In the genomic region with DNA sequence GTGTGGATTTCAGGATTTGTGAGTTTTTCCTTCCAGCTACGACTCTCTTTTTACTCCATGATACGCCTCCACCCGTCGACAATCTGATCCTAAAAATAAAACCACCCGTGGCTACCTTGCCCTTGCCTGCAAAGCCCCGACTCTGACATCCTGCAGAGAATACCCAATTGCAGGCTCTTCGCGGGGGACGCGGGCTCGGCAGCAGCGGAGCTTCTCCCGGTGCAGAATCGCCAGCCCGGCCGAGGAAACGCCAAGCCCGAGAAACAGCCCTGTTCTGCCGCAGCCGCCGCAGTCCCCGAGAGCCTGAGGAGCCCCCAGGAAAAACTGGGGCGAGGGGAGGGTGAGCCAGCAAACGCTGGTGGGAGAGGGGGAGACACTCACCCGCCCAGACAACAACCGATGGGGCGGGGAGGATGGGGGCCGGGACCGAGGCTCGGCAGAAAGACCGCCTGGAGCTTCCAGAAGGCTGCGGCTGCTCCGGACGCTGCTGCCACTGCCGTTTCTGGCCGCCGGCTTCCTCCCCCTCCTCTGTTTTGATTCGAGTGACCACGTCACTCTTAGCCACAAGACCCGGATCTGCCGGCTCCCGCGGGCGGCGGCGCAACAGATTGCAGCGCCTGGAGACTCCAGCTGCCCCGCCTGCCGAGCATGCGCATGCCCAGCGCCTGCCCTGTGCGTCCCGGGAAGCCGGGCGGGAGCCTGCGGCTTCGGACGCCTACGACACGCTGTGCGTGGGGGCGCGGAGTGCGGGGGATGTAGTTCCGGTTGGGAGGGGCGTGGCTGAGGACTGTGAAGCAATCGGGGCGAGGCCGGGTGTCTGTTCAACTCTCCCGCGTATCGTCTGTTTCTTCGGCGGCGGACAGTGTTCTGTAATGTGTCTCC, we compare ENCODE assay signal across 8 cellular contexts.
DNase-seq lines count a peak whose midpoint lies in the region; ATAC-seq and TF ChIP-seq lines count a peak whose summit lies in the region.

Gene SMIM14, minus strand, starts transcription at position 508 of the 882 bp plus-strand sequence. CDS start 33,720 bp downstream, outside the sequence.

- H3K4me3 Mint-ChIP-seq in nephron, result peak within 1 kb of the TSS; percentile 89 to 92 (median 92)

- TF ChIP-seq CTCF in fibroblast of pulmonary artery (IDR thresholded peaks at IDR 0.05; ENCODE audit: low read length, missing control alignments) (no peak), nephron (IDR thresholded peaks at IDR 0.05; ENCODE audit: unreplicated experiment in 3 of 3) (no peak)

- peak; percentile 40 for TF ChIP-seq POLR2A in Raji (IDR thresholded peaks at IDR 0.05; ENCODE audit: insufficient read depth, low read depth, low read length)

- peak within 1 kb of the TSS; percentile 94 for H3K4me3 ChIP-seq in fibroblast of pulmonary artery (replicated peaks; ENCODE audit: low read depth, low read length)

- no peaks in the 10 kb centered on the region for H3K36me3 Mint-ChIP-seq in nephron (ENCODE audit: low read depth)

- peak; percentile 88 for ATAC-seq in stimulated activated naive CD8-positive, alpha-beta T cell treated with anti-CD3 and anti-CD28 coated beads, Interleukin-15, Interleukin-2, amounts not matched to agents 100 U/mL and 50 U/mL, for 24 hours

- DNase-seq in EL (peak; percentile 98), GOT3 (lab: John Stamatoyannopoulos, UW) (peak; percentile 94), LoVo (ENCODE audit: low spot score) (peak; percentile 97), fibroblast of pulmonary artery (ENCODE audit: low read depth) (peak; percentile 99)
- DNase-seq in activated effector memory CD4-positive, alpha-beta T cell treated with anti-CD3 and anti-CD28 coated beads, Interleukin-2, amount 50 U/mL, for 16 hours, result peak; percentile 96
- peak; percentile 91 for DNase-seq in stimulated activated naive CD8-positive, alpha-beta T cell treated with anti-CD3 and anti-CD28 coated beads, Interleukin-15, Interleukin-2, amounts not matched to agents 100 U/mL and 50 U/mL, for 24 hours

- no peaks in the 10 kb centered on the region for H3K9me3 Mint-ChIP-seq in nephron

- peak within 1 kb of the TSS; percentile 89 to 99 (median 93) for H3K27ac Mint-ChIP-seq in nephron

- peaks cover 34% of the 10 kb centered on the region for H3K4me1 Mint-ChIP-seq in nephron

- no peaks in the 10 kb centered on the region for H3K27me3 Mint-ChIP-seq in nephron (ENCODE audit: low read depth)

Comparison
In these comparisons a context has a peak if more than half of its experiments do, and no peak if none do; other contexts are left out.
1. Peak in every context shown above with its lines: DNase-seq, ATAC-seq and H3K4me3 ChIP-seq.